ENCODE assay signal across 8 cellular contexts in genomic region chrX:18424482-18425198, GRCh38. TPM values are rescaled to one million over a fixed set of nuclear protein-coding genes. Genes with fewer than 3 reads are reported as not detected.
A peak's percentile ranks its signal among the peaks of the same experiment; 100 is the strongest.
DNase-seq lines count a peak whose midpoint lies in the region; ATAC-seq and TF ChIP-seq lines count a peak whose summit lies in the region.

No MANE protein-coding gene starts in this region.

- no peak for TF ChIP-seq EP300 in Ishikawa (IDR thresholded peaks at IDR 0.05; ENCODE audit: borderline replicate concordance)

- TF ChIP-seq RAD21 in Ishikawa (IDR thresholded peaks at IDR 0.05; ENCODE audit: low read depth): no peak

- no peaks in the 10 kb centered on the region for H3K36me3 Mint-ChIP-seq in T-helper 17 cell (ENCODE audit: low read depth)
- peaks cover 4% of the 10 kb centered on the region for H3K36me3 Mint-ChIP-seq in central memory CD8-positive, alpha-beta T cell (ENCODE audit: insufficient read depth)

- no peaks in the 10 kb centered on the region for H3K9me3 ChIP-seq in T-helper 17 cell (ENCODE audit: control insufficient read depth, low read length, poor library complexity, severe bottlenecking)

- H3K27ac Mint-ChIP-seq in T-helper 17 cell: peak overlapping the region; percentile 86
- H3K27ac Mint-ChIP-seq in central memory CD8-positive, alpha-beta T cell (ENCODE audit: low read depth): peak overlapping the region; percentile 92

- H3K4me3 Mint-ChIP-seq in T-helper 17 cell: peak overlapping the region; percentile 96
- H3K4me3 Mint-ChIP-seq in central memory CD8-positive, alpha-beta T cell: peak overlapping the region; percentile 94

- H3K27me3 Mint-ChIP-seq in T-helper 17 cell: no peaks in the 10 kb centered on the region
- no peaks in the 10 kb centered on the region for H3K27me3 Mint-ChIP-seq in central memory CD8-positive, alpha-beta T cell

- peaks cover 8% of the 10 kb centered on the region for H3K4me1 Mint-ChIP-seq in T-helper 17 cell
- H3K4me1 Mint-ChIP-seq in central memory CD8-positive, alpha-beta T cell: peaks cover 5% of the 10 kb centered on the region

- H3K9me3 Mint-ChIP-seq in central memory CD8-positive, alpha-beta T cell: no peaks in the 10 kb centered on the region

- DNase-seq in activated gamma-delta T cell treated with Interleukin-2 at 50 U/mL for 16 hours (peak; percentile 5), activated gamma-delta T cell (lab: John Stamatoyannopoulos, UW) (no peak), T-helper 17 cell (peak in 2 of 3 donors; percentile 3 to 9), kidney tubule cell (ENCODE audit: low spot score) (peak; percentile 61), NCI-H187 treated with DMSO at 0.1 percent for 48 hours (lab: John Stamatoyannopoulos, UW) (no peak)
- DNase-seq in central memory CD8-positive, alpha-beta T cell (ENCODE audit: low spot score in 2 of 2): no peak
- DNase-seq in stimulated activated CD4-positive, alpha-beta T cell treated with anti-CD3 and anti-CD28 coated beads, Interleukin-4, amount 100 ng/mL, for 24 hours: peak; percentile 10

- peak; percentile 3 for ATAC-seq in T-helper 17 cell
- ATAC-seq in central memory CD8-positive, alpha-beta T cell (replicated peaks; ENCODE audit: extremely low read depth, poor library complexity, severe bottlenecking): peak; percentile 18

TF ChIP-seq in Ishikawa, 13 proteins besides CTCF, POLR2A, EP300 and RAD21:
- TF ChIP-seq MAX (IDR thresholded peaks at IDR 0.05): 0 out of 2 replicates have a peak, but pooled peaks have one; percentile 7
- no peak for TF ChIP-seq CEBPB (IDR thresholded peaks at IDR 0.05)

RNA-seq across cellular contexts. Expression of gene CDKL5, which starts 0.8 kb away (rescaled TPM):
- total RNA-seq in T-helper 17 cell: 1 to 10 TPM; 2.9 to 3.6 TPM

Comparison
In these comparisons a context has a peak if more than half of its experiments do, and no peak if none do; other contexts are left out.
1. DNase-seq: peak in activated gamma-delta T cell treated with Interleukin-2 at 50 U/mL for 16 hours (single experiment), T-helper 17 cell (2 of 3), kidney tubule cell (single experiment) and stimulated activated CD4-positive, alpha-beta T cell treated with anti-CD3 and anti-CD28 coated beads, Interleukin-4, amount 100 ng/mL, for 24 hours (single experiment); none in activated gamma-delta T cell (single experiment), central memory CD8-positive, alpha-beta T cell (0 of 2) and NCI-H187 treated with DMSO at 0.1 percent for 48 hours (single experiment).